In genomic region chr1:111052246-111052645, GRCh38 we compare ENCODE assay signal across 26 cellular contexts.
DNase-seq lines count a peak whose midpoint lies in the region; ATAC-seq, FAIRE-seq and TF ChIP-seq lines count a peak whose summit lies in the region.
"Had no signal": no experiment of that assay in that cellular context is flagged by ENCODE, and none has a peak within 500 bp of the region (broad histone marks: within the 10 kb centered on the region; RNA-seq: fewer than 3 reads in every experiment).

No MANE protein-coding gene starts in this region.

- TF ChIP-seq CTCF in GM12878 (IDR thresholded peaks at IDR 0.05 in 2 of 3, conservative IDR thresholded peaks at IDR 0.05 in 1 of 3; ENCODE audit: control insufficient read depth in 2 of 3, extremely low read depth in 1 of 3, insufficient read depth in 1 of 3, low read depth in 3 of 3, low read length in 3 of 3) (no peak), HepG2 (CRISPR knock-in tag; IDR thresholded peaks at IDR 0.05) (no peak)

- intact Hi-C loops in GM12878 (cut with micrococcal nuclease; ENCODE audit: unreplicated experiment) (no loop called here), HepG2 (cut with micrococcal nuclease; ENCODE audit: unreplicated experiment) (no loop called here)

- FAIRE-seq in GM12878 (lab: Jason Lieb, UNC) (no peak), HepG2 (lab: Jason Lieb, UNC) (no peak)
- FAIRE-seq: astrocyte, G401.6, pancreas had no signal

- peak overlapping the region; percentile 37; the same call in 1 of the 2 replicates for H2AFZ ChIP-seq in Karpas-422 (ENCODE audit: low read length)
- peak overlapping the region; percentile 42 for H2AFZ ChIP-seq in GM12878 (ENCODE audit: control insufficient read depth, low read depth, low read length)
- H2AFZ ChIP-seq in HepG2 (ENCODE audit: low read length), result no peak overlapping the region
- H2AFZ ChIP-seq: hepatocyte had no signal

- H3K4me2 ChIP-seq in Karpas-422 (ENCODE audit: low read depth, low read length, poor library complexity, severe bottlenecking) (no peak overlapping the region), GM12878 (ENCODE audit: control insufficient read depth, insufficient read depth) (no peak overlapping the region), HepG2 (ENCODE audit: low read depth, low read length) (no peak overlapping the region)
- H3K4me2 ChIP-seq: hepatocyte had no signal

- POLR2A ChIA-PET in GM12878 (lab: Charles Lee), result no interaction called here
- POLR2A ChIA-PET in HepG2 (lab: Yijun Ruan, JAX), result no interaction called here

- no peaks in the 10 kb centered on the region for H4K20me1 ChIP-seq in Karpas-422 (ENCODE audit: insufficient read depth, low read depth, low read length)
- H4K20me1 ChIP-seq in GM12878 (ENCODE audit: control insufficient read depth, insufficient read depth), result no peaks in the 10 kb centered on the region
- no peaks in the 10 kb centered on the region for H4K20me1 ChIP-seq in HepG2 (ENCODE audit: insufficient read depth, low read length)

- no peak for TF ChIP-seq POLR2A in GM12878 (IDR thresholded peaks at IDR 0.05; ENCODE audit: low read depth, low read length)
- TF ChIP-seq POLR2A in HepG2 (IDR thresholded peaks at IDR 0.05; ENCODE audit: insufficient read depth in 1 of 2, low read depth in 2 of 2, low read length in 2 of 2), result no peak

- H3K9me3 ChIP-seq in Karpas-422 (ENCODE audit: low read length) (no peaks in the 10 kb centered on the region), GM12878 (replicated peaks; ENCODE audit: control insufficient read depth, insufficient read depth, low read length) (no peaks in the 10 kb centered on the region), HepG2 (ENCODE audit: low read length) (no peaks in the 10 kb centered on the region)
- H3K9me3 ChIP-seq: gastrocnemius medialis, pancreas, thoracic aorta had no signal

- RAD21 ChIA-PET in GM12878 (lab: Charles Lee; ENCODE audit: unreplicated experiment), result no interaction called here

- no peak for ATAC-seq in GM12878
- no peak for ATAC-seq in HG03139 (IDR thresholded peaks at IDR 0.05; ENCODE audit: unreplicated experiment)
- no peak for ATAC-seq in HepG2
- ATAC-seq: activated CD8-positive, alpha-beta memory T cell treated with anti-CD3 and anti-CD28 coated beads, Interleukin-2, amount 10 ng/mL, durations not matched to agents 7 days and 5 days; esophagus mucosa; gastrocnemius medialis; HCT116; pancreas had no signal

- H3K79me2 ChIP-seq in Karpas-422 (ENCODE audit: low read length) (no peaks in the 10 kb centered on the region), GM12878 (ENCODE audit: control insufficient read depth, insufficient read depth, low read length) (no peaks in the 10 kb centered on the region), HepG2 (ENCODE audit: insufficient read depth, low read length) (no peaks in the 10 kb centered on the region)
- H3K79me2 ChIP-seq: hepatocyte had no signal

- H3K36me3 ChIP-seq in Karpas-422 (ENCODE audit: insufficient read depth, low read length), result no peaks in the 10 kb centered on the region
- no peaks in the 10 kb centered on the region for H3K36me3 ChIP-seq in GM12878 (ENCODE audit: control insufficient read depth in 2 of 2, insufficient read depth in 2 of 2, low read length in 1 of 2)
- no peaks in the 10 kb centered on the region for H3K36me3 ChIP-seq in HepG2 (replicated peaks in 1 of 2; ENCODE audit: control insufficient read depth in 1 of 2, insufficient read depth in 2 of 2, low read length in 2 of 2)
- H3K36me3 ChIP-seq: gastrocnemius medialis, pancreas, thoracic aorta had no signal

- H3K27ac ChIP-seq in Karpas-422 (ENCODE audit: low read length), result no peak overlapping the region
- H3K27ac ChIP-seq in GM12878 (ENCODE audit: control insufficient read depth, insufficient read depth), result no peak overlapping the region
- H3K27ac ChIP-seq in HepG2 (ENCODE audit: extremely low read length, insufficient read depth, low read length), result no peak overlapping the region
- H3K27ac ChIP-seq: gastrocnemius medialis, hepatocyte, pancreas, RWPE1, skin epidermis, thoracic aorta had no signal

- no peak overlapping the region for H3K4me3 ChIP-seq in Karpas-422 (ENCODE audit: low read length)
- H3K4me3 ChIP-seq in GM12878, result no peak overlapping the region
- H3K4me3 ChIP-seq in HepG2 (replicated peaks in 1 of 3; ENCODE audit: insufficient read depth in 1 of 3, low read depth in 2 of 3, low read length in 3 of 3), result no peak overlapping the region
- H3K4me3 ChIP-seq: gastrocnemius medialis, hepatocyte, pancreas, skin epidermis, thoracic aorta had no signal

- H3K4me1 ChIP-seq in Karpas-422 (ENCODE audit: low read length) (no peaks in the 10 kb centered on the region), GM12878 (ENCODE audit: control insufficient read depth, insufficient read depth, low read length) (no peaks in the 10 kb centered on the region), HepG2 (ENCODE audit: insufficient read depth, low read length) (no peaks in the 10 kb centered on the region)
- H3K4me1 ChIP-seq: gastrocnemius medialis, pancreas had no signal

- TF ChIP-seq RAD21 in GM12878 (IDR thresholded peaks at IDR 0.05; ENCODE audit: insufficient read depth, low read depth, low read length) (no peak), HepG2 (CRISPR knock-in tag; IDR thresholded peaks at IDR 0.05) (no peak)

- TF ChIP-seq EP300 in GM12878 (IDR thresholded peaks at IDR 0.05; ENCODE audit: borderline replicate concordance in 1 of 2, control insufficient read depth in 1 of 2, low read depth in 2 of 2, low read length in 2 of 2), result no peak
- no peak for TF ChIP-seq EP300 in HepG2 (IDR thresholded peaks at IDR 0.05; ENCODE audit: low read depth in 2 of 2, low read length in 2 of 2)
- no peak for TF ChIP-seq EP300 in HepG2 (CRISPR knock-in tag; IDR thresholded peaks at IDR 0.05; ENCODE audit: borderline replicate concordance)

- no peaks in the 10 kb centered on the region for H3K27me3 ChIP-seq in Karpas-422 (ENCODE audit: low read length)
- no peaks in the 10 kb centered on the region for H3K27me3 ChIP-seq in GM12878 (replicated peaks in 1 of 2; ENCODE audit: control insufficient read depth in 2 of 2, insufficient read depth in 2 of 2, low read length in 1 of 2)
- no peaks in the 10 kb centered on the region for H3K27me3 ChIP-seq in HepG2 (ENCODE audit: control insufficient read depth in 1 of 2, insufficient read depth in 2 of 2, low read length in 2 of 2)
- H3K27me3 ChIP-seq: gastrocnemius medialis, pancreas had no signal

- CTCF ChIA-PET in GM12878 (lab: Yijun Ruan, JAX), result interaction anchor here (0.8 kb wide), 1 partner anchor 14 kb away, joined by 3 read pairs; no protein-coding TSS in a partner anchor
- CTCF ChIA-PET in HepG2 (lab: Yijun Ruan, JAX; ENCODE audit: low intra/inter-chr PET ratio, low total read pairs), result no interaction called here

- DNase-seq in EH (ENCODE audit: low read depth) (peak; percentile 29), Karpas-422 (no peak), GM12878 (ENCODE audit: low read depth, low spot score) (no peak), iris pigment epithelial cell (ENCODE audit: low read depth) (peak; percentile 39), GOT3 (lab: John Stamatoyannopoulos, UW) (no peak), HepG2 (ENCODE audit: low spot score) (no peak)
- DNase-seq: activated B cell treated with CpG ODN at 0.5 μM for 24 hours; activated CD8-positive, alpha-beta memory T cell treated with anti-CD3 and anti-CD28 coated beads, Interleukin-2, amount 10 ng/mL, durations not matched to agents 7 days and 5 days; activated gamma-delta T cell treated with Interleukin-2 at 50 U/mL for 16 hours; activated naive CD8-positive, alpha-beta T cell treated with anti-CD3 and anti-CD28 coated beads, Interleukin-2, amount 10 ng/mL, durations not matched to agents 7 days and 5 days; activated T-cell treated with anti-CD3 and anti-CD28 coated beads, Interleukin-2, amount 50 U/mL, for 48 hours; caudate nucleus; endodermal cell; gastrocnemius medialis; NCI-H1105; NCI-H187; pancreas had no signal

- no peak overlapping the region for H3K9ac ChIP-seq in Karpas-422 (ENCODE audit: low read length)
- no peak overlapping the region for H3K9ac ChIP-seq in GM12878 (ENCODE audit: control insufficient read depth, insufficient read depth, low read length)
- no peak overlapping the region for H3K9ac ChIP-seq in HepG2 (ENCODE audit: insufficient read depth, low read depth, low read length)

- SMC1A ChIA-PET in GM12878 (lab: Charles Lee; ENCODE audit: uncharacterized antibody, unreplicated experiment), result interaction anchor here (1.1 kb wide), 1 partner anchor 132 kb away, joined by 5 read pairs; no protein-coding TSS in a partner anchor

- no peaks in the 10 kb centered on the region for H3K9me2 ChIP-seq in Karpas-422 (replicated peaks; ENCODE audit: insufficient read depth, low read length)

- in situ Hi-C loops in GM12878 (cut with MboI), result no loop called here
- in situ Hi-C loops in HepG2 (cut with HindIII; ENCODE audit: extremely low pct_ligation_motif_present, low pct_unique_long_range_greater_than_20kb), result no loop called here

- 0% methylated on average over 1 of the region's 1 CpG for WGBS in GM12878 (ENCODE audit: insufficient coverage, insufficient replicate concordance, low lambda C conversion rate, missing lambda C conversion rate)
- WGBS in HepG2 (ENCODE audit: low lambda C conversion rate), result 3% methylated on average over 1 of the region's 1 CpG

- BruUV-seq in GM12878 (replicated peaks; lab: Mats Ljungman, UMichigan) (no TSS peak), HepG2 (replicated peaks; lab: Mats Ljungman, UMichigan) (no TSS peak)

TF ChIP-seq in GM12878, 131 proteins besides CTCF, POLR2A, EP300 and RAD21 (continues in another document):
- TF ChIP-seq MXI1 (IDR thresholded peaks at IDR 0.05; ENCODE audit: low read depth, low read length) (no peak), NBN (IDR thresholded peaks at IDR 0.05) (no peak)

TF ChIP-seq in HepG2, 621 proteins besides CTCF, POLR2A, EP300 and RAD21 (continues in another document):
- no peak for TF ChIP-seq ZMYM3 (CRISPR knock-in tag; IDR thresholded peaks at IDR 0.05)
- TF ChIP-seq MAFK (conservative IDR thresholded peaks at IDR 0.05 in 1 of 2, IDR thresholded peaks at IDR 0.05 in 1 of 2; ENCODE audit: low read length in 2 of 2), result no peak
- TF ChIP-seq ZBTB1 (CRISPR knock-in tag; IDR thresholded peaks at IDR 0.05; ENCODE audit: borderline replicate concordance), result no peak
- TF ChIP-seq ZBTB3 (CRISPR knock-in tag; IDR thresholded peaks at IDR 0.05; ENCODE audit: borderline replicate concordance, low read depth), result no peak
- TF ChIP-seq ZNF441 (CRISPR knock-in tag; IDR thresholded peaks at IDR 0.05; ENCODE audit: borderline replicate concordance), result no peak
- TF ChIP-seq MTA3 (CRISPR knock-in tag; IDR thresholded peaks at IDR 0.05), result no peak
- no peak for TF ChIP-seq FOXO4 (CRISPR knock-in tag; conservative IDR thresholded peaks at IDR 0.05)

Comparison
In these comparisons a context has a peak if more than half of its experiments do, and no peak if none do; other contexts are left out.
1. DNase-seq: peak in EH (single experiment) and iris pigment epithelial cell (single experiment); none in Karpas-422 (single experiment), GM12878 (single experiment), GOT3 (single experiment) and HepG2 (single experiment).